In the genomic region with DNA sequence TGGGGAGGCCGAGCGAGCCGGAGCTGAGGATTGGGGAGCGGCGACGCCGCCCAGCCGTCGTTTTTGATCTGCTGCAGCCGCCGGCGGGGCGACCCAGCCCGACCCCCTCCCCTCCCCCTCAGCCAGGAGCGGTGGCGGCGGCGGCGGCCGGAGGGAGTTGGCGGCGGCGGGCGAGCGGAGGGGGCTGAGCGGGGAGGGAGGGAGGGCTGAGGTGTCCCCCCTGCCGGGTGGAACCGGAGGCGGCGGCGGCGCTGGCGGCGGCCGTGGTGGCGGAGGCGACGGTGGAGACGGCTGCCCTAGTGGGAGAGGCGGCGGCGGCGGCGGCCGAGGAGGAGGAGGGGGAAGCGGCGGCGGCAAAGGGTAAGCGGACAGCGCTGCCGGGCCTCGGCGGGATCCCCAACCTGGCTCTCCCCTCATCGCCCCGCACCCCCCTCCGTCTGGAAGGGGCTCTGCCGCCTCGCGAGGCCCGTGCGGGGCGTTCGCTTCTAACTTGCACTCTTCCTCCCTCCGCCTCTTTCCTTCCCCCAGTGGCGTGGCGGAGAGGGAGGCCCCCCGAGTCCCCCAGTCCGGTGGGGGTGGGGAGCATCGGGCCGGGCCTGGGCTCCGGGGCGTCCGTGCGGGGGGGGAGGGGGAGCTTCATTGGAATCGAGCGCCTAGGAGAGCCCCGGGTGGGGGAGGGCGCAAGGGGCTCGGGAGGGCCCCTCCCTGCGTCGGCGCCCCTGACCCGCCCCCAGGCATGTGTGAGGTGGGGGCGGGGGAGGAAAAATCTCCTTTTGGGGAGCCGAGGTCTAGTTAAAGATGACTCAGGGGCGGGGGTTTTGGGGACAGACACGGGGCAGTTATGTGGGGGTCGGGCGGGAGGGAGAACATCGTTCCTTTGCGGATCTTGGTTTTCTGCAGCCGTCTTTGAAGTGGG, we compare ENCODE assay signal across 8 cellular contexts. TPM values are rescaled to one million over a fixed set of nuclear protein-coding genes. Genes with fewer than 3 reads are reported as not detected.
DNase-seq lines count a peak whose midpoint lies in the region; ATAC-seq and TF ChIP-seq lines count a peak whose summit lies in the region.

A gene with protein sequence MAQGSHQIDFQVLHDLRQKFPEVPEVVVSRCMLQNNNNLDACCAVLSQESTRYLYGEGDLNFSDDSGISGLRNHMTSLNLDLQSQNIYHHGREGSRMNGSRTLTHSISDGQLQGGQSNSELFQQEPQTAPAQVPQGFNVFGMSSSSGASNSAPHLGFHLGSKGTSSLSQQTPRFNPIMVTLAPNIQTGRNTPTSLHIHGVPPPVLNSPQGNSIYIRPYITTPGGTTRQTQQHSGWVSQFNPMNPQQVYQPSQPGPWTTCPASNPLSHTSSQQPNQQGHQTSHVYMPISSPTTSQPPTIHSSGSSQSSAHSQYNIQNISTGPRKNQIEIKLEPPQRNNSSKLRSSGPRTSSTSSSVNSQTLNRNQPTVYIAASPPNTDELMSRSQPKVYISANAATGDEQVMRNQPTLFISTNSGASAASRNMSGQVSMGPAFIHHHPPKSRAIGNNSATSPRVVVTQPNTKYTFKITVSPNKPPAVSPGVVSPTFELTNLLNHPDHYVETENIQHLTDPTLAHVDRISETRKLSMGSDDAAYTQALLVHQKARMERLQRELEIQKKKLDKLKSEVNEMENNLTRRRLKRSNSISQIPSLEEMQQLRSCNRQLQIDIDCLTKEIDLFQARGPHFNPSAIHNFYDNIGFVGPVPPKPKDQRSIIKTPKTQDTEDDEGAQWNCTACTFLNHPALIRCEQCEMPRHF (plus strand): TSS at position 57 of the 916 bp plus-strand sequence. CDS start 52,286 bp downstream, outside the sequence.

- ATAC-seq in GM18511 (IDR thresholded peaks at IDR 0.05; ENCODE audit: unreplicated experiment) (peak; percentile 27), HG02870 (IDR thresholded peaks at IDR 0.05; ENCODE audit: unreplicated experiment) (peak; percentile 26)
- peak; percentile 64 to 68 for ATAC-seq in natural killer cell treated with Interleukin-12 subunit alpha and Interleukin-12 subunit beta and Interleukin-15 and Interleukin-18, amount 100 ng/mL, for 72 hours
- peak; percentile 45 to 55 for ATAC-seq in stimulated activated naive B cell treated with anti-CD40 and anti-IgM and Interleukin-4, amounts not matched to agents 10 μg/mL and 1 μg/mL and 100 μg/mL, for 72 hours (replicated peaks)

- H3K27ac Mint-ChIP-seq in natural killer cell treated with Interleukin-12 subunit alpha and Interleukin-12 subunit beta and Interleukin-15 and Interleukin-18, amount 100 ng/mL, for 72 hours: peak within 1 kb of the TSS; percentile 92 to 96
- peak within 1 kb of the TSS; percentile 98 for H3K27ac Mint-ChIP-seq in stimulated activated naive B cell treated with anti-CD40 and anti-IgM and Interleukin-4, amounts not matched to agents 10 μg/mL and 1 μg/mL and 100 μg/mL, for 72 hours

- WGBS in esophagus muscularis mucosa: under 1% methylated on average over 38 of the region's 92 CpGs

- no peaks in the 10 kb centered on the region for H3K9me3 Mint-ChIP-seq in natural killer cell treated with Interleukin-12 subunit alpha and Interleukin-12 subunit beta and Interleukin-15 and Interleukin-18, amount 100 ng/mL, for 72 hours
- no peaks in the 10 kb centered on the region for H3K9me3 Mint-ChIP-seq in stimulated activated naive B cell treated with anti-CD40 and anti-IgM and Interleukin-4, amounts not matched to agents 10 μg/mL and 1 μg/mL and 100 μg/mL, for 72 hours

- H3K4me1 Mint-ChIP-seq in natural killer cell treated with Interleukin-12 subunit alpha and Interleukin-12 subunit beta and Interleukin-15 and Interleukin-18, amount 100 ng/mL, for 72 hours (ENCODE audit: low read depth in 2 of 2): peaks cover 27 to 42% of the 10 kb centered on the region in 2 donors
- H3K4me1 Mint-ChIP-seq in stimulated activated naive B cell treated with anti-CD40 and anti-IgM and Interleukin-4, amounts not matched to agents 10 μg/mL and 1 μg/mL and 100 μg/mL, for 72 hours: peaks cover 13 to 34% of the 10 kb centered on the region in 2 donors

- peaks cover 13% of the 10 kb centered on the region for H3K36me3 Mint-ChIP-seq in natural killer cell treated with Interleukin-12 subunit alpha and Interleukin-12 subunit beta and Interleukin-15 and Interleukin-18, amount 100 ng/mL, for 72 hours
- peaks cover 6 to 10% of the 10 kb centered on the region in 2 donors for H3K36me3 Mint-ChIP-seq in stimulated activated naive B cell treated with anti-CD40 and anti-IgM and Interleukin-4, amounts not matched to agents 10 μg/mL and 1 μg/mL and 100 μg/mL, for 72 hours

- peak; percentile 52 for DNase-seq in NOMO-1 treated with DMSO at 0.1 percent for 48 hours (lab: John Stamatoyannopoulos, UW; ENCODE audit: unreplicated experiment)
- DNase-seq in activated T-cell treated with anti-CD3 and anti-CD28 coated beads for 4 hours: peak; percentile 82
- no peak for DNase-seq in esophagus muscularis mucosa (ENCODE audit: extremely low spot score)
- peak; percentile 80 for DNase-seq in natural killer cell treated with Interleukin-12 subunit alpha and Interleukin-12 subunit beta and Interleukin-15 and Interleukin-18, amount 100 ng/mL, for 72 hours (ENCODE audit: low spot score)
- DNase-seq in stimulated activated naive B cell treated with anti-CD40 and anti-IgM and Interleukin-4, amounts not matched to agents 10 μg/mL and 1 μg/mL and 100 μg/mL, for 72 hours: peak; percentile 64
- no peak for DNase-seq in cerebellar nuclear complex (lab: John Stamatoyannopoulos, UW)

- H3K9me3 ChIP-seq in esophagus muscularis mucosa: no peaks in the 10 kb centered on the region

- peak within 1 kb of the TSS; percentile 97 to 99 (median 98) for H3K27ac ChIP-seq in esophagus muscularis mucosa (replicated peaks in 1 of 4)

- H3K36me3 ChIP-seq in esophagus muscularis mucosa: no peaks in the 10 kb centered on the region

- H3K4me3 Mint-ChIP-seq in natural killer cell treated with Interleukin-12 subunit alpha and Interleukin-12 subunit beta and Interleukin-15 and Interleukin-18, amount 100 ng/mL, for 72 hours: peak within 1 kb of the TSS; percentile 90
- peak within 1 kb of the TSS; percentile 91 to 96 for H3K4me3 Mint-ChIP-seq in stimulated activated naive B cell treated with anti-CD40 and anti-IgM and Interleukin-4, amounts not matched to agents 10 μg/mL and 1 μg/mL and 100 μg/mL, for 72 hours

- TF ChIP-seq POLR2A in esophagus muscularis mucosa (IDR thresholded peaks at IDR 0.05; ENCODE audit: low read depth): no peak

- intact Hi-C loops in esophagus muscularis mucosa (cut with DNase I): loop anchor here (10.0 kb wide), 1 partner anchor 233 kb away; no protein-coding TSS in a partner anchor

- no peaks in the 10 kb centered on the region for H3K27me3 ChIP-seq in esophagus muscularis mucosa

- no peak for TF ChIP-seq CTCF in esophagus muscularis mucosa (IDR thresholded peaks at IDR 0.05)

- no peak for TF ChIP-seq EP300 in esophagus muscularis mucosa (IDR thresholded peaks at IDR 0.05)

- H3K27me3 Mint-ChIP-seq in natural killer cell treated with Interleukin-12 subunit alpha and Interleukin-12 subunit beta and Interleukin-15 and Interleukin-18, amount 100 ng/mL, for 72 hours: peaks cover 8 to 9% of the 10 kb centered on the region in 2 donors
- peaks cover 0 to 3% of the 10 kb centered on the region in 2 donors for H3K27me3 Mint-ChIP-seq in stimulated activated naive B cell treated with anti-CD40 and anti-IgM and Interleukin-4, amounts not matched to agents 10 μg/mL and 1 μg/mL and 100 μg/mL, for 72 hours

- H3K4me3 ChIP-seq in esophagus muscularis mucosa: peak within 1 kb of the TSS; percentile 94 to 96 (median 95)

- peaks cover 20 to 47% (median 38%) of the 10 kb centered on the region in 4 donors for H3K4me1 ChIP-seq in esophagus muscularis mucosa

RNA-seq across cellular contexts. Expression of the gene that starts here (rescaled TPM):
- 10 to 100 TPM; 80.2 to 98.8 (median 91.2) TPM for total RNA-seq in esophagus muscularis mucosa
- 100 to 1,000 TPM; 101 TPM for total RNA-seq in natural killer cell treated with Interleukin-12 subunit alpha and Interleukin-12 subunit beta and Interleukin-15 and Interleukin-18, amount 100 ng/mL, for 72 hours

Comparison
In these comparisons a context has a peak if more than half of its experiments do, and no peak if none do; other contexts are left out.
1. DNase-seq: peak in NOMO-1 treated with DMSO at 0.1 percent for 48 hours (single experiment), activated T-cell treated with anti-CD3 and anti-CD28 coated beads for 4 hours (single experiment), natural killer cell treated with Interleukin-12 subunit alpha and Interleukin-12 subunit beta and Interleukin-15 and Interleukin-18, amount 100 ng/mL, for 72 hours (single experiment) and stimulated activated naive B cell treated with anti-CD40 and anti-IgM and Interleukin-4, amounts not matched to agents 10 μg/mL and 1 μg/mL and 100 μg/mL, for 72 hours (single experiment); none in esophagus muscularis mucosa (single experiment) and cerebellar nuclear complex (0 of 2).
2. Peak in every context shown above with its lines, with median percentiles within 50 percentile points of each other: ATAC-seq.